1 cellular context compared by ENCODE assay signal in the genomic region with DNA sequence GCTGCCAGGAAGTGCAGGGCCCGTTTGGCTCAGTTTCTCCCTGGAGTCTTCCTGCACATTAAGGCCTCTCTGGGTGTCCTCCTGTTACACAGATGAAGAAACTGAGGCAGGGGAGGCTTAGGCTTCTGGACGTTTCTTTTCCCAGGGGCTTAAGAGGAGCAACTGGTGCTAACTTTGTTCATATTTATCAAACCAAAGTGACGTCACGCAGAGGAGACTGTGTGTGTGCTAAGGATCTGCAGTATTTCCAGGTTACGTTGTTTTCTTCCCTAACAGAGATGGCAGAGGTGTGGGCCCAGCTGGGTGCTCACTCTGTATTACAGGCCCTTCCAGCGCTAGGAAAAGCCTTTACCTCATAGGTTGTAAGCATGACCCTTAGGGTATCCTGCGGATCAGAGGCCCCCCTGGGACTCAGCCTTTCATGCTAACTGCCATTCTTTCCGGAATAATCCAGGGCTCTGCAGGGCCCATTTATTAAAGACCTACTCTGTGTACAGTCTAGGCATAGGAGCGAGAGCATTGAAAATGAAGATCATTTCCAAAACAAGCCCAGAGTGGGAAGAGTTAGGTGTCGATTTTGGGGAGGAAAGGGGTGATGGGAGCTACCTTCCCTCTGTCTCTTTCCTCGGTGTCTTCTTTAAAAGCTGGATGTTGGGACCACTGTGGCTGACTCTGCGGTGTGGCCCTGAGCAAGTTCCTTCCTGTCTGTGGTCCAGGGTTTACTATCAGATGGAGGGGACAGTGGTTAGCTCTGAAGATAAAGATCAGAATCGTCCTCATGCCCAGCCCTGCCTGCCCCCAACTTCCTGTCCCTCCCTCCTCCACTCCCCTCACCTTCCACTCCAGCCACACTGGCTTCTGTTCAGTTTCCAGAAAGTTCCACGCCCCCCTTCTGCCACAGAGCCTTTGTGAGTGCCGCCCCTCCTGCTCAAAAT.
A peak's percentile ranks its signal among the peaks of the same experiment; 100 is the strongest.
TF ChIP-seq lines count a peak whose summit lies in the region.

No MANE protein-coding gene starts in this region.

TF ChIP-seq in K562, 482 proteins besides CTCF, POLR2A, EP300 and RAD21 (continued from another document and continues in another):
- TF ChIP-seq, protein P1, sequence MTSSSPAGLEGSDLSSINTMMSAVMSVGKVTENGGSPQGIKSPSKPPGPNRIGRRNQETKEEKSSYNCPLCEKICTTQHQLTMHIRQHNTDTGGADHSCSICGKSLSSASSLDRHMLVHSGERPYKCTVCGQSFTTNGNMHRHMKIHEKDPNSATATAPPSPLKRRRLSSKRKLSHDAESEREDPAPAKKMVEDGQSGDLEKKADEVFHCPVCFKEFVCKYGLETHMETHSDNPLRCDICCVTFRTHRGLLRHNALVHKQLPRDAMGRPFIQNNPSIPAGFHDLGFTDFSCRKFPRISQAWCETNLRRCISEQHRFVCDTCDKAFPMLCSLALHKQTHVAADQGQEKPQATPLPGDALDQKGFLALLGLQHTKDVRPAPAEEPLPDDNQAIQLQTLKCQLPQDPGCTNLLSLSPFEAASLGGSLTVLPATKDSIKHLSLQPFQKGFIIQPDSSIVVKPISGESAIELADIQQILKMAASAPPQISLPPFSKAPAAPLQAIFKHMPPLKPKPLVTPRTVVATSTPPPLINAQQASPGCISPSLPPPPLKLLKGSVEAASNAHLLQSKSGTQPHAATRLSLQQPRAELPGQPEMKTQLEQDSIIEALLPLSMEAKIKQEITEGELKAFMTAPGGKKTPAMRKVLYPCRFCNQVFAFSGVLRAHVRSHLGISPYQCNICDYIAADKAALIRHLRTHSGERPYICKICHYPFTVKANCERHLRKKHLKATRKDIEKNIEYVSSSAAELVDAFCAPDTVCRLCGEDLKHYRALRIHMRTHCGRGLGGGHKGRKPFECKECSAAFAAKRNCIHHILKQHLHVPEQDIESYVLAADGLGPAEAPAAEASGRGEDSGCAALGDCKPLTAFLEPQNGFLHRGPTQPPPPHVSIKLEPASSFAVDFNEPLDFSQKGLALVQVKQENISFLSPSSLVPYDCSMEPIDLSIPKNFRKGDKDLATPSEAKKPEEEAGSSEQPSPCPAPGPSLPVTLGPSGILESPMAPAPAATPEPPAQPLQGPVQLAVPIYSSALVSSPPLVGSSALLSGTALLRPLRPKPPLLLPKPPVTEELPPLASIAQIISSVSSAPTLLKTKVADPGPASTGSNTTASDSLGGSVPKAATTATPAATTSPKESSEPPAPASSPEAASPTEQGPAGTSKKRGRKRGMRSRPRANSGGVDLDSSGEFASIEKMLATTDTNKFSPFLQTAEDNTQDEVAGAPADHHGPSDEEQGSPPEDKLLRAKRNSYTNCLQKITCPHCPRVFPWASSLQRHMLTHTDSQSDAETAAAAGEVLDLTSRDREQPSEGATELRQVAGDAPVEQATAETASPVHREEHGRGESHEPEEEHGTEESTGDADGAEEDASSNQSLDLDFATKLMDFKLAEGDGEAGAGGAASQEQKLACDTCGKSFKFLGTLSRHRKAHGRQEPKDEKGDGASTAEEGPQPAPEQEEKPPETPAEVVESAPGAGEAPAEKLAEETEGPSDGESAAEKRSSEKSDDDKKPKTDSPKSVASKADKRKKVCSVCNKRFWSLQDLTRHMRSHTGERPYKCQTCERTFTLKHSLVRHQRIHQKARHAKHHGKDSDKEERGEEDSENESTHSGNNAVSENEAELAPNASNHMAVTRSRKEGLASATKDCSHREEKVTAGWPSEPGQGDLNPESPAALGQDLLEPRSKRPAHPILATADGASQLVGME (CRISPR knock-in tag; IDR thresholded peaks at IDR 0.05) = peak; percentile 58; the same call in 1 of the 2 replicates
- TF ChIP-seq, protein P2, sequence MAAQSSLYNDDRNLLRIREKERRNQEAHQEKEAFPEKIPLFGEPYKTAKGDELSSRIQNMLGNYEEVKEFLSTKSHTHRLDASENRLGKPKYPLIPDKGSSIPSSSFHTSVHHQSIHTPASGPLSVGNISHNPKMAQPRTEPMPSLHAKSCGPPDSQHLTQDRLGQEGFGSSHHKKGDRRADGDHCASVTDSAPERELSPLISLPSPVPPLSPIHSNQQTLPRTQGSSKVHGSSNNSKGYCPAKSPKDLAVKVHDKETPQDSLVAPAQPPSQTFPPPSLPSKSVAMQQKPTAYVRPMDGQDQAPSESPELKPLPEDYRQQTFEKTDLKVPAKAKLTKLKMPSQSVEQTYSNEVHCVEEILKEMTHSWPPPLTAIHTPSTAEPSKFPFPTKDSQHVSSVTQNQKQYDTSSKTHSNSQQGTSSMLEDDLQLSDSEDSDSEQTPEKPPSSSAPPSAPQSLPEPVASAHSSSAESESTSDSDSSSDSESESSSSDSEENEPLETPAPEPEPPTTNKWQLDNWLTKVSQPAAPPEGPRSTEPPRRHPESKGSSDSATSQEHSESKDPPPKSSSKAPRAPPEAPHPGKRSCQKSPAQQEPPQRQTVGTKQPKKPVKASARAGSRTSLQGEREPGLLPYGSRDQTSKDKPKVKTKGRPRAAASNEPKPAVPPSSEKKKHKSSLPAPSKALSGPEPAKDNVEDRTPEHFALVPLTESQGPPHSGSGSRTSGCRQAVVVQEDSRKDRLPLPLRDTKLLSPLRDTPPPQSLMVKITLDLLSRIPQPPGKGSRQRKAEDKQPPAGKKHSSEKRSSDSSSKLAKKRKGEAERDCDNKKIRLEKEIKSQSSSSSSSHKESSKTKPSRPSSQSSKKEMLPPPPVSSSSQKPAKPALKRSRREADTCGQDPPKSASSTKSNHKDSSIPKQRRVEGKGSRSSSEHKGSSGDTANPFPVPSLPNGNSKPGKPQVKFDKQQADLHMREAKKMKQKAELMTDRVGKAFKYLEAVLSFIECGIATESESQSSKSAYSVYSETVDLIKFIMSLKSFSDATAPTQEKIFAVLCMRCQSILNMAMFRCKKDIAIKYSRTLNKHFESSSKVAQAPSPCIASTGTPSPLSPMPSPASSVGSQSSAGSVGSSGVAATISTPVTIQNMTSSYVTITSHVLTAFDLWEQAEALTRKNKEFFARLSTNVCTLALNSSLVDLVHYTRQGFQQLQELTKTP (IDR thresholded peaks at IDR 0.05; ENCODE audit: low read depth in 1 of 2, partially characterized antibody in 2 of 2) = peak in 1 of 2 experiments; percentile 29
- TF ChIP-seq HDAC6 (IDR thresholded peaks at IDR 0.05; ENCODE audit: low read depth, low read length) = no peak
- peak; percentile 16 for TF ChIP-seq TBP (optimal IDR thresholded peaks at IDR 0.05; ENCODE audit: low read depth, low read length)
- TF ChIP-seq MTA2 (IDR thresholded peaks at IDR 0.05; ENCODE audit: low read depth) = 0 out of 2 replicates have a peak, but pooled peaks have one; percentile 22
- peak; percentile 37; the same call in 1 of the 2 replicates for TF ChIP-seq ELF1 (tag; IDR thresholded peaks at IDR 0.05)
- TF ChIP-seq, protein P3, sequence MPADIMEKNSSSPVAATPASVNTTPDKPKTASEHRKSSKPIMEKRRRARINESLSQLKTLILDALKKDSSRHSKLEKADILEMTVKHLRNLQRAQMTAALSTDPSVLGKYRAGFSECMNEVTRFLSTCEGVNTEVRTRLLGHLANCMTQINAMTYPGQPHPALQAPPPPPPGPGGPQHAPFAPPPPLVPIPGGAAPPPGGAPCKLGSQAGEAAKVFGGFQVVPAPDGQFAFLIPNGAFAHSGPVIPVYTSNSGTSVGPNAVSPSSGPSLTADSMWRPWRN (IDR thresholded peaks at IDR 0.05; ENCODE audit: low read depth) = peak; percentile 73; the same call in 1 of the 2 replicates
- 0 out of 2 replicates have a peak, but pooled peaks have one; percentile 17 for TF ChIP-seq SMAD3 (CRISPR knock-in tag; conservative IDR thresholded peaks at IDR 0.05)
- TF ChIP-seq, protein P4, sequence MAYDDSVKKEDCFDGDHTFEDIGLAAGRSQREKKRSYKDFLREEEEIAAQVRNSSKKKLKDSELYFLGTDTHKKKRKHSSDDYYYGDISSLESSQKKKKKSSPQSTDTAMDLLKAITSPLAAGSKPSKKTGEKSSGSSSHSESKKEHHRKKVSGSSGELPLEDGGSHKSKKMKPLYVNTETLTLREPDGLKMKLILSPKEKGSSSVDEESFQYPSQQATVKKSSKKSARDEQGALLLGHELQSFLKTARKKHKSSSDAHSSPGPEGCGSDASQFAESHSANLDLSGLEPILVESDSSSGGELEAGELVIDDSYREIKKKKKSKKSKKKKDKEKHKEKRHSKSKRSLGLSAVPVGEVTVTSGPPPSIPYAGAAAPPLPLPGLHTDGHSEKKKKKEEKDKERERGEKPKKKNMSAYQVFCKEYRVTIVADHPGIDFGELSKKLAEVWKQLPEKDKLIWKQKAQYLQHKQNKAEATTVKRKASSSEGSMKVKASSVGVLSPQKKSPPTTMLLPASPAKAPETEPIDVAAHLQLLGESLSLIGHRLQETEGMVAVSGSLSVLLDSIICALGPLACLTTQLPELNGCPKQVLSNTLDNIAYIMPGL (CRISPR knock-in tag; IDR thresholded peaks at IDR 0.05) = no peak
- peak; percentile 71 for TF ChIP-seq SMARCA4 (IDR thresholded peaks at IDR 0.05)
- no peak for TF ChIP-seq SAFB2 (IDR thresholded peaks at IDR 0.05; ENCODE audit: borderline replicate concordance, low read depth, low read length, severe bottlenecking)
- TF ChIP-seq CC2D1A (IDR thresholded peaks at IDR 0.05) = no peak
- 0 out of 2 replicates have a peak, but pooled peaks have one; percentile 22 for TF ChIP-seq ELF2 (CRISPR knock-in tag; IDR thresholded peaks at IDR 0.05)
- peak; percentile 89 for TF ChIP-seq SMAD4 (CRISPR knock-in tag; conservative IDR thresholded peaks at IDR 0.05)
- TF ChIP-seq ETV6 (IDR thresholded peaks at IDR 0.05; ENCODE audit: borderline replicate concordance in 1 of 2, low read depth in 2 of 2, low read length in 1 of 2) = peak in 1 of 2 experiments; percentile 88; a peak in 3 of 4 replicates
- no peak for TF ChIP-seq ETV6 (CRISPR knock-in tag; IDR thresholded peaks at IDR 0.05; ENCODE audit: borderline replicate concordance)
- peak; percentile 8; the same call in 1 of the 2 replicates for TF ChIP-seq ZNF311 (CRISPR knock-in tag; IDR thresholded peaks at IDR 0.05)
- TF ChIP-seq CXXC5 (CRISPR knock-in tag; IDR thresholded peaks at IDR 0.05) = peak; percentile 48; the same call in 1 of the 2 replicates
- peak; percentile 96; the same call in 1 of the 2 replicates for TF ChIP-seq ESRRA (IDR thresholded peaks at IDR 0.05; ENCODE audit: borderline replicate concordance, low read depth)
- TF ChIP-seq FOXJ2 (tag; IDR thresholded peaks at IDR 0.05) = no peak
- peak; percentile 88 for TF ChIP-seq ETV5 (CRISPR knock-in tag; IDR thresholded peaks at IDR 0.05; ENCODE audit: low read depth)
- TF ChIP-seq DPF2 (IDR thresholded peaks at IDR 0.05) = peak; percentile 74
- TF ChIP-seq NEUROD1 (IDR thresholded peaks at IDR 0.05; ENCODE audit: borderline replicate concordance, low read depth, low read length, partially characterized antibody) = peak; percentile 60
- TF ChIP-seq, protein P5, sequence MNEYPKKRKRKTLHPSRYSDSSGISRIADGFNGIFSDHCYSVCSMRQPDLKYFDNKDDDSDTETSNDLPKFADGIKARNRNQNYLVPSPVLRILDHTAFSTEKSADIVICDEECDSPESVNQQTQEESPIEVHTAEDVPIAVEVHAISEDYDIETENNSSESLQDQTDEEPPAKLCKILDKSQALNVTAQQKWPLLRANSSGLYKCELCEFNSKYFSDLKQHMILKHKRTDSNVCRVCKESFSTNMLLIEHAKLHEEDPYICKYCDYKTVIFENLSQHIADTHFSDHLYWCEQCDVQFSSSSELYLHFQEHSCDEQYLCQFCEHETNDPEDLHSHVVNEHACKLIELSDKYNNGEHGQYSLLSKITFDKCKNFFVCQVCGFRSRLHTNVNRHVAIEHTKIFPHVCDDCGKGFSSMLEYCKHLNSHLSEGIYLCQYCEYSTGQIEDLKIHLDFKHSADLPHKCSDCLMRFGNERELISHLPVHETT (CRISPR knock-in tag; conservative IDR thresholded peaks at IDR 0.05 in 1 of 2, IDR thresholded peaks at IDR 0.05 in 1 of 2) = peak in 1 of 2 experiments; percentile 55; a peak in 1 of 4 replicates
- TF ChIP-seq ADNP (tag; IDR thresholded peaks at IDR 0.05) = no peak
- TF ChIP-seq GABPA (tag; conservative IDR thresholded peaks at IDR 0.05; ENCODE audit: low read depth) = peak; percentile 83
- peak; percentile 82 for TF ChIP-seq ATF7 (IDR thresholded peaks at IDR 0.05)
- no peak for TF ChIP-seq CREB1 (IDR thresholded peaks at IDR 0.05)
- TF ChIP-seq CREB1 (CRISPR knock-in tag; IDR thresholded peaks at IDR 0.05) = peak; percentile 66; the same call in 1 of the 2 replicates
- TF ChIP-seq MYNN (IDR thresholded peaks at IDR 0.05) = peak; percentile 36; the same call in 1 of the 2 replicates
- no peak for TF ChIP-seq MYNN (CRISPR knock-in tag; IDR thresholded peaks at IDR 0.05)
- no peak for TF ChIP-seq RFX1 (IDR thresholded peaks at IDR 0.05)
- TF ChIP-seq, protein P6, sequence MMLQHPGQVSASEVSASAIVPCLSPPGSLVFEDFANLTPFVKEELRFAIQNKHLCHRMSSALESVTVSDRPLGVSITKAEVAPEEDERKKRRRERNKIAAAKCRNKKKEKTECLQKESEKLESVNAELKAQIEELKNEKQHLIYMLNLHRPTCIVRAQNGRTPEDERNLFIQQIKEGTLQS (IDR thresholded peaks at IDR 0.05) = peak; percentile 84
- TF ChIP-seq, protein P6 (CRISPR knock-in tag; conservative IDR thresholded peaks at IDR 0.05) = no peak
- peak; percentile 46 for TF ChIP-seq CCNT2 (IDR thresholded peaks at IDR 0.05; ENCODE audit: borderline replicate concordance, extremely low read depth, insufficient read length, low read depth, low read length)
- peak; percentile 69; a peak in 3 of 4 replicates for TF ChIP-seq MAZ (CRISPR knock-in tag; conservative IDR thresholded peaks at IDR 0.05 in 1 of 2, IDR thresholded peaks at IDR 0.05 in 1 of 2)
- peak; percentile 42 to 45; a peak in 3 of 4 replicates for TF ChIP-seq NRF1 (conservative IDR thresholded peaks at IDR 0.05 in 1 of 2, IDR thresholded peaks at IDR 0.05 in 1 of 2)
- TF ChIP-seq MECOM (CRISPR knock-in tag; IDR thresholded peaks at IDR 0.05) = peak; percentile 87
- TF ChIP-seq SOX6 (IDR thresholded peaks at IDR 0.05) = peak; percentile 70; the same call in 1 of the 2 replicates
- TF ChIP-seq ETV1 (tag; conservative IDR thresholded peaks at IDR 0.05; ENCODE audit: low read depth) = peak; percentile 94
- peak; percentile 39; the same call in 1 of the 2 replicates for TF ChIP-seq TEAD4 (IDR thresholded peaks at IDR 0.05; ENCODE audit: low read length)
- TF ChIP-seq TEAD4 (CRISPR knock-in tag; IDR thresholded peaks at IDR 0.05; ENCODE audit: borderline replicate concordance) = no peak
- TF ChIP-seq ZNF274 (IDR thresholded peaks at IDR 0.05; ENCODE audit: borderline replicate concordance, low read depth, low read length) = no peak
- TF ChIP-seq FOXM1 (IDR thresholded peaks at IDR 0.05; ENCODE audit: low read depth) = no peak
- no peak for TF ChIP-seq FOXM1 (CRISPR knock-in tag; IDR thresholded peaks at IDR 0.05; ENCODE audit: low read depth)
- no peak for TF ChIP-seq SAFB (IDR thresholded peaks at IDR 0.05; ENCODE audit: borderline replicate concordance, low read depth, low read length)
- TF ChIP-seq XRCC3 (IDR thresholded peaks at IDR 0.05) = no peak
